Comparison of ENCODE assay signal across 7 cellular contexts in the genomic region with DNA sequence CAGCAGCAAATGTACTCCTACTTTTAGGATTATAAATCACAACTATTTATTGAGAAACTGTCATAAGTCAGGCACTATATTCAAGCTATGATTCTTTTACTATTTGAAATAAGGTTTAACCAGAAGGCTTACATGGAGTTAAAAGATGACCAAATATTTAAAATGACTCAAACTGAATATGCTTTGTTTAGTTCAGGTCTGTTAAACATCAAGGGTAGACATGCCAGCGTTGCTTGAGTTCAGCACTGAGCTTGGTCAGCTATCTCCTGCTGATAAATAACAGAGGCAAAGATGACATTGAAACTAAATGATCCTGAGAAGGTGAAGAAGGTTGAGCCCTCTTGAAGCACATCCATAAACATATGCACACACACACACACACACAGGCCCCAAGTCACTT.
DNase-seq lines count a peak whose midpoint lies in the region; ATAC-seq, FAIRE-seq and TF ChIP-seq lines count a peak whose summit lies in the region.
"Not testable (repeated sequence)": the region's sequence is repeated elsewhere in the genome, so short reads cannot be mapped to it uniquely, and the experiment has no call there.

No MANE protein-coding gene starts in this region.

- not testable (repeated sequence) for H3K4me3 Mint-ChIP-seq in nephron

- not testable (repeated sequence) for H3K4me3 ChIP-seq in epithelial cell of proximal tubule (ENCODE audit: low read depth, low read length); kidney (ENCODE audit: low read length in 2 of 2)

- in situ Hi-C loops in ACHN (cut with HindIII; ENCODE audit: low pct_ligation_motif_present, low pct_unique_long_range_greater_than_20kb, low sequenced_read_pairs): not testable (repeated sequence)

- H3K36me3 ChIP-seq in kidney (ENCODE audit: control insufficient read depth in 1 of 2, insufficient read depth in 2 of 2, low read length in 2 of 2): not testable (repeated sequence)

- not testable (repeated sequence) for H3K9me3 ChIP-seq in kidney (ENCODE audit: control insufficient read depth in 1 of 2, low read length in 2 of 2)

- not testable (repeated sequence) for H3K9ac ChIP-seq in kidney (ENCODE audit: low read length in 2 of 2)

- not testable (repeated sequence) for TF ChIP-seq CTCF in epithelial cell of proximal tubule (conservative IDR thresholded peaks at IDR 0.05; ENCODE audit: low read depth, low read length); kidney (IDR thresholded peaks at IDR 0.05; ENCODE audit: borderline replicate concordance, extremely low read depth, insufficient read depth); nephron (IDR thresholded peaks at IDR 0.05; ENCODE audit: unreplicated experiment in 3 of 3)

- peak; percentile 73 for ATAC-seq in HG03354 (IDR thresholded peaks at IDR 0.05; ENCODE audit: poor library complexity, severe bottlenecking, unreplicated experiment)

- H3K36me3 Mint-ChIP-seq in nephron (ENCODE audit: low read depth): not testable (repeated sequence)

- FAIRE-seq in kidney (lab: Jason Lieb, UNC): peak; percentile 45
- FAIRE-seq in urothelium cell line (lab: Jason Lieb, UNC): peak; percentile 48

- intact Hi-C loops in kidney (cut with DNase I): not testable (repeated sequence)

- peak; percentile 25 for DNase-seq in ACHN
- DNase-seq in DMS53 treated with DMSO at 0.1 percent for 48 hours (lab: John Stamatoyannopoulos, UW; ENCODE audit: unreplicated experiment): peak; percentile 23
- peak; percentile 1 for DNase-seq in epithelial cell of proximal tubule (ENCODE audit: low read depth)
- DNase-seq in kidney; urothelium cell line (ENCODE audit: low spot score): not testable (repeated sequence)

- not testable (repeated sequence) for H3K4me1 ChIP-seq in kidney (ENCODE audit: control insufficient read depth in 1 of 2, insufficient read depth in 1 of 2, low read depth in 1 of 2, low read length in 2 of 2)

- H3K4me1 Mint-ChIP-seq in nephron: not testable (repeated sequence)

- H3K27me3 Mint-ChIP-seq in nephron (ENCODE audit: low read depth): not testable (repeated sequence)

- H3K27ac ChIP-seq in kidney (ENCODE audit: low read depth in 2 of 2, low read length in 2 of 2): not testable (repeated sequence)

- not testable (repeated sequence) for H3K9me3 Mint-ChIP-seq in nephron

- H3K27ac Mint-ChIP-seq in nephron: peak overlapping the region in 2 of 3 experiments; percentile 53 to 75
